ENCODE assay signal across 1 cellular context in the genomic region with DNA sequence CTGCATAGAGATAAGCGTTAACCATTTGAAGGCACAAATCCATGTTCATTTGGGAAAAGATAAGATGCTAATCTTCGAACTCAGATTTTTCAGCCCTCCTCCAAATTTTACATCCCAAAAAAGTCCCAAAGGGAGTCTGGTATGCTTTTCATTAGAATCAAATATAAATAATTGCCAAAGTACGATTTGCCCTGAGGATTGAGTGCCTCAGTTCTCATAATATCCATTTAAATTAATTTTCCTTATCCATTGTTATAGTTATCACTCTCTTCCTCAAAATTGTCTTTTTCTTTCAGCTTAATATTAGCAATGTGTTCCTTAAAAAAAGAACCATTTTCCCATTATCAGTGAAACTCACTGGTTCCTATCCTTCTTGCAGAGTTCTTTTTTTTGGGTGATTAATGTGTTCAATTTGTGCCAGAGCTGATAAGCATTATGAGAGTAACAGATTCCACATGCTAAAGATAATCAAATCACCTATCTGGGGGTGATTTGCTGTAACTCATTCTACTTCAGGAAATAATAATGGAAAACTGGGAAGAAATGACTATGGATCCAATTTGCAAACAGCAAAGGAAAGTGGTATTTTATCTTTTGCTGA.
TF ChIP-seq lines count a peak whose summit lies in the region.

No MANE protein-coding gene starts in this region.

TF ChIP-seq in H1, 55 proteins besides CTCF, POLR2A, EP300 and RAD21 (continued from another document):
- TF ChIP-seq YY1 (IDR thresholded peaks at IDR 0.05; ENCODE audit: low read depth, low read length) (no peak), SIX5 (IDR thresholded peaks at IDR 0.05; ENCODE audit: low read depth, low read length) (no peak), POLR2AphosphoS5 (IDR thresholded peaks at IDR 0.05; ENCODE audit: low read depth, low read length) (no peak)
